Comparison of ENCODE assay signal across 11 cellular contexts in the genomic region with DNA sequence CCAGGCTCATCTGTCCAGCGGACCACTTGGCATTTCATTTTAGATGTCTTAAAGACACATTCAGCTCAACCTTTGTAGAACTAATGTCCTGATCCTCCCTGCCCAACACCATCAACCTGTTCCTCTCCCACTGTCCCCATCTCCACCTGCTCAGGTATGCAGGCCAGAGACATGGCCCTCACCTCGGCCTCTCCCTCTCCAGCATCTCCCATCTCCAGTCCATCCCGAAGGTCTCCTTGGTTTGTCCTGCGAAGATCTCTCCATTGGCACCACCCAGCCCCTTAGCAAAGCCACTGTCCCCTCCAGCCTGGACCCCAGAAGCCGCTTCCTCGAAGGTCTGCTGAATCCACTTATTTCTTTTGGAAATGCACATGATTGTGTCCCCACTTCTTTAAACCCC. TPM values are rescaled to one million over a fixed set of nuclear protein-coding genes. Genes with fewer than 3 reads are reported as not detected.
"Had no signal": no experiment of that assay in that cellular context is flagged by ENCODE, and none has a peak within 500 bp of the region (broad histone marks: within the 10 kb centered on the region; RNA-seq: fewer than 3 reads in every experiment).

No MANE protein-coding gene starts in this region.

- H3K27me3 ChIP-seq: adrenal gland, transverse colon had no signal

- ATAC-seq: activated CD4-positive, alpha-beta T cell treated with anti-CD3 and anti-CD28 coated beads for 36 hours; activated CD8-positive, alpha-beta memory T cell treated with anti-CD3 and anti-CD28 coated beads, Interleukin-2, amount 10 ng/mL, durations not matched to agents 7 days and 5 days had no signal

- DNase-seq: activated CD4-positive, alpha-beta memory T cell treated with anti-CD3 and anti-CD28 coated beads for 36 hours; activated CD4-positive, alpha-beta T cell treated with anti-CD3 and anti-CD28 coated beads for 36 hours; activated CD8-positive, alpha-beta memory T cell treated with anti-CD3 and anti-CD28 coated beads, Interleukin-2, amount 10 ng/mL, durations not matched to agents 7 days and 5 days; activated naive CD4-positive, alpha-beta T cell treated with anti-CD3 and anti-CD28 coated beads, Interleukin-2, amount 10 ng/mL, durations not matched to agents 7 days and 5 days; activated T-cell treated with anti-CD3 and anti-CD28 coated beads, Interleukin-2, amount 50 U/mL, for 24 hours; adrenal gland; mesendoderm; stimulated activated CD4-positive, alpha-beta T cell treated with anti-CD3 and anti-CD28 coated beads, Interleukin-1b, Interleukin-23, amount 100 ng/mL, for 48 hours; T-helper 2 cell; transverse colon had no signal

- H3K9me3 ChIP-seq: adrenal gland, transverse colon had no signal

- H3K9me3 Mint-ChIP-seq: activated CD4-positive, alpha-beta memory T cell treated with anti-CD3 and anti-CD28 coated beads for 36 hours; activated naive CD4-positive, alpha-beta T cell treated with anti-CD3 and anti-CD28 coated beads, Interleukin-2, amount 10 ng/mL, durations not matched to agents 7 days and 5 days; activated T-cell treated with anti-CD3 and anti-CD28 coated beads, Interleukin-2, amount 50 U/mL, for 24 hours had no signal

- H3K36me3 Mint-ChIP-seq: activated CD4-positive, alpha-beta memory T cell treated with anti-CD3 and anti-CD28 coated beads for 36 hours; activated CD8-positive, alpha-beta memory T cell treated with anti-CD3 and anti-CD28 coated beads, Interleukin-2, amount 10 ng/mL, durations not matched to agents 7 days and 5 days; activated naive CD4-positive, alpha-beta T cell treated with anti-CD3 and anti-CD28 coated beads, Interleukin-2, amount 10 ng/mL, durations not matched to agents 7 days and 5 days had no signal

- H3K4me3 ChIP-seq: adrenal gland, transverse colon had no signal

- H3K36me3 ChIP-seq: adrenal gland, transverse colon had no signal

- H3K4me1 Mint-ChIP-seq: activated CD8-positive, alpha-beta memory T cell treated with anti-CD3 and anti-CD28 coated beads, Interleukin-2, amount 10 ng/mL, durations not matched to agents 7 days and 5 days; activated naive CD4-positive, alpha-beta T cell treated with anti-CD3 and anti-CD28 coated beads, Interleukin-2, amount 10 ng/mL, durations not matched to agents 7 days and 5 days had no signal

- H3K27ac Mint-ChIP-seq: activated CD4-positive, alpha-beta memory T cell treated with anti-CD3 and anti-CD28 coated beads for 36 hours; activated CD4-positive, alpha-beta T cell treated with anti-CD3 and anti-CD28 coated beads for 36 hours; activated CD8-positive, alpha-beta memory T cell treated with anti-CD3 and anti-CD28 coated beads, Interleukin-2, amount 10 ng/mL, durations not matched to agents 7 days and 5 days; activated naive CD4-positive, alpha-beta T cell treated with anti-CD3 and anti-CD28 coated beads, Interleukin-2, amount 10 ng/mL, durations not matched to agents 7 days and 5 days; activated T-cell treated with anti-CD3 and anti-CD28 coated beads, Interleukin-2, amount 50 U/mL, for 24 hours had no signal

- H3K4me3 Mint-ChIP-seq: activated CD4-positive, alpha-beta memory T cell treated with anti-CD3 and anti-CD28 coated beads for 36 hours; activated CD4-positive, alpha-beta T cell treated with anti-CD3 and anti-CD28 coated beads for 36 hours; activated CD8-positive, alpha-beta memory T cell treated with anti-CD3 and anti-CD28 coated beads, Interleukin-2, amount 10 ng/mL, durations not matched to agents 7 days and 5 days; activated naive CD4-positive, alpha-beta T cell treated with anti-CD3 and anti-CD28 coated beads, Interleukin-2, amount 10 ng/mL, durations not matched to agents 7 days and 5 days; activated T-cell treated with anti-CD3 and anti-CD28 coated beads, Interleukin-2, amount 50 U/mL, for 24 hours had no signal

RNA-seq across cellular contexts. Expression of a gene that starts 38.9 kb away (rescaled TPM):
- total RNA-seq: activated CD8-positive, alpha-beta memory T cell treated with anti-CD3 and anti-CD28 coated beads, Interleukin-2, amount 10 ng/mL, durations not matched to agents 7 days and 5 days; liver had no signal
